In the genomic region with DNA sequence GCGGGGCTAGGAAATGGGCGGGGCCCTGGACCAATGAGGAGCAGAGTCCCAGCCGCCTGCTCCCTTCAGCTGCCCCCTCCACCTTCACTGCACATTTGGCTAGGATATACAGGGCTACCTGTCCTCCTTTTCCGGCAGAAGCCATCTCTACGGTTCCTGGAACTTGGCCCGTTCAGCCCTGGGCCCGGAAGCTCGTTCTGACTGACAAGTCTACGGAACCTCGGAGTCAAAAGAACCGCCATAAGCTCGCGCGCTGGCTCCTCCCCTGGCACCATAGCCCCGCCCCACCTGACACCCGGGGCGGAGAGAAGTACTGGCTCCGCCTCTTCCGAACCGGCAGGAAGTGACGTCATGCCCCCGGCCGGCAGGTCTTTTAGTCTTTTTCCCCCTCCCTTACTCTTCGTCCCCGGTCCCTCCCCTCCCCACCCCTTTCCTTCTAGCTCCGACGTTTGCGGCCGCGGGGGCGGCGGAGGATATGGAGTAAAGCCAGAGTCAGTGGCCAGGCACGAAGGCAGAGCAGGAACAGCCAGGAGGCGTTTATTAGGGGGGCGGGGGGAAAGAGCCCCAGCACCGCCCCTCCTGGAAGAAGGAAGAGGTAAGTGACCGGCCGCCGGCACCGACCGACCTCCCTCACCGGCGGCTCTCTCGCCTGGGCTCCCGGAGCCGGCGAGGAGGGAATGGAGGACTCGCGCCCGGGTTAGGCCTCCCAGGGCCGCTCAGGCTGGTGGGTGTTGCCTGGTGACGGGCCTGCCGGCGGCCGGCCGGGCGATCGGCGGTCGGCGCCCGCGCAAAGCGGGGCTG, we compare ENCODE assay signal across 8 cellular contexts. TPM values are rescaled to one million over a fixed set of nuclear protein-coding genes. Genes with fewer than 3 reads are reported as not detected.
DNase-seq lines count a peak whose midpoint lies in the region; ATAC-seq, FAIRE-seq and TF ChIP-seq lines count a peak whose summit lies in the region.

A gene (minus strand): TSS at position 278 of the 801 bp plus-strand sequence. CDS start 3 bp downstream, at position 275.
A gene with protein sequence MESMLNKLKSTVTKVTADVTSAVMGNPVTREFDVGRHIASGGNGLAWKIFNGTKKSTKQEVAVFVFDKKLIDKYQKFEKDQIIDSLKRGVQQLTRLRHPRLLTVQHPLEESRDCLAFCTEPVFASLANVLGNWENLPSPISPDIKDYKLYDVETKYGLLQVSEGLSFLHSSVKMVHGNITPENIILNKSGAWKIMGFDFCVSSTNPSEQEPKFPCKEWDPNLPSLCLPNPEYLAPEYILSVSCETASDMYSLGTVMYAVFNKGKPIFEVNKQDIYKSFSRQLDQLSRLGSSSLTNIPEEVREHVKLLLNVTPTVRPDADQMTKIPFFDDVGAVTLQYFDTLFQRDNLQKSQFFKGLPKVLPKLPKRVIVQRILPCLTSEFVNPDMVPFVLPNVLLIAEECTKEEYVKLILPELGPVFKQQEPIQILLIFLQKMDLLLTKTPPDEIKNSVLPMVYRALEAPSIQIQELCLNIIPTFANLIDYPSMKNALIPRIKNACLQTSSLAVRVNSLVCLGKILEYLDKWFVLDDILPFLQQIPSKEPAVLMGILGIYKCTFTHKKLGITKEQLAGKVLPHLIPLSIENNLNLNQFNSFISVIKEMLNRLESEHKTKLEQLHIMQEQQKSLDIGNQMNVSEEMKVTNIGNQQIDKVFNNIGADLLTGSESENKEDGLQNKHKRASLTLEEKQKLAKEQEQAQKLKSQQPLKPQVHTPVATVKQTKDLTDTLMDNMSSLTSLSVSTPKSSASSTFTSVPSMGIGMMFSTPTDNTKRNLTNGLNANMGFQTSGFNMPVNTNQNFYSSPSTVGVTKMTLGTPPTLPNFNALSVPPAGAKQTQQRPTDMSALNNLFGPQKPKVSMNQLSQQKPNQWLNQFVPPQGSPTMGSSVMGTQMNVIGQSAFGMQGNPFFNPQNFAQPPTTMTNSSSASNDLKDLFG (plus strand): TSS at position 376 of the 801 bp plus-strand sequence. CDS start 15,794 bp downstream, outside the sequence.

- peak; percentile 91 for ATAC-seq in GM18505 (IDR thresholded peaks at IDR 0.05; ENCODE audit: unreplicated experiment)
- peak; percentile 97 for ATAC-seq in HG02970 (IDR thresholded peaks at IDR 0.05; ENCODE audit: low FRiP score, unreplicated experiment)
- peak; percentile 98 for ATAC-seq in right cardiac atrium

- peak within 1 kb of the TSS; percentile 85 for H3K4me2 ChIP-seq in astrocyte (ENCODE audit: low read length)

- no peaks in the 10 kb centered on the region for H3K9me3 Mint-ChIP-seq in T-helper 2 cell treated with Interferon-gamma antibody and Interleukin-4, amounts not matched to agents 5 μg/mL and 100 μg/mL, for 36 hours
- H3K9me3 Mint-ChIP-seq in astrocyte (ENCODE audit: unreplicated experiment), result no peaks in the 10 kb centered on the region

- FAIRE-seq in astrocyte (lab: Jason Lieb, UNC), result no peak

- intact Hi-C loops in right cardiac atrium (cut with DNase I) (no loop called here), uterus (cut with DNase I; ENCODE audit: low total_unique reads) (no loop called here)

- peaks cover 26% of the 10 kb centered on the region for H3K4me1 Mint-ChIP-seq in T-helper 2 cell treated with Interferon-gamma antibody and Interleukin-4, amounts not matched to agents 5 μg/mL and 100 μg/mL, for 36 hours (ENCODE audit: low read depth)
- H3K4me1 Mint-ChIP-seq in astrocyte (ENCODE audit: low read depth, unreplicated experiment), result peaks cover 5% of the 10 kb centered on the region

- no peak for TF ChIP-seq CTCF in astrocyte (IDR thresholded peaks at IDR 0.05; ENCODE audit: insufficient read depth, low read depth, low read length)
- peak in 1 of 4 experiments; percentile 5 for TF ChIP-seq CTCF in uterus (IDR thresholded peaks at IDR 0.05)

- H3K36me3 Mint-ChIP-seq in T-helper 2 cell treated with Interferon-gamma antibody and Interleukin-4, amounts not matched to agents 5 μg/mL and 100 μg/mL, for 36 hours (ENCODE audit: low read depth), result peaks cover 9% of the 10 kb centered on the region
- no peaks in the 10 kb centered on the region for H3K36me3 Mint-ChIP-seq in astrocyte (ENCODE audit: low read depth, unreplicated experiment)

- peak; percentile 47 for TF ChIP-seq POLR2A in GM18505 (IDR thresholded peaks at IDR 0.05; ENCODE audit: borderline replicate concordance, extremely low read depth, insufficient read depth, insufficient read length)
- TF ChIP-seq POLR2A in uterus (IDR thresholded peaks at IDR 0.05), result peak; percentile 56 to 73

- H3K36me3 ChIP-seq in astrocyte (ENCODE audit: insufficient read depth, low read length) (no peaks in the 10 kb centered on the region), uterus (no peaks in the 10 kb centered on the region)

- H3K4me3 Mint-ChIP-seq in T-helper 2 cell treated with Interferon-gamma antibody and Interleukin-4, amounts not matched to agents 5 μg/mL and 100 μg/mL, for 36 hours, result peak within 1 kb of the TSS; percentile 100
- H3K4me3 Mint-ChIP-seq in astrocyte (ENCODE audit: unreplicated experiment), result peak within 1 kb of the TSS; percentile 97

- peaks cover 46% of the 10 kb centered on the region for H3K79me2 ChIP-seq in astrocyte (ENCODE audit: insufficient read depth, low read length)

- peak within 1 kb of the TSS; percentile 99 for H3K27ac Mint-ChIP-seq in T-helper 2 cell treated with Interferon-gamma antibody and Interleukin-4, amounts not matched to agents 5 μg/mL and 100 μg/mL, for 36 hours
- H3K27ac Mint-ChIP-seq in astrocyte (ENCODE audit: unreplicated experiment), result peak within 1 kb of the TSS; percentile 90

- H3K4me1 ChIP-seq in astrocyte (ENCODE audit: insufficient read depth, low read length), result peaks cover 12% of the 10 kb centered on the region
- H3K4me1 ChIP-seq in right cardiac atrium (ENCODE audit: control insufficient read depth, insufficient read depth, low read length), result no peaks in the 10 kb centered on the region
- no peaks in the 10 kb centered on the region for H3K4me1 ChIP-seq in uterus

- under 1% methylated on average over 64 of the region's 64 CpGs for WGBS in right cardiac atrium

- H3K9ac ChIP-seq in astrocyte (ENCODE audit: low read length), result peak within 1 kb of the TSS; percentile 92

- DNase-seq in NCI-H187 treated with DMSO at 0.1 percent for 48 hours (lab: John Stamatoyannopoulos, UW) (peak; percentile 88), astrocyte (ENCODE audit: low read depth) (peak; percentile 95), right cardiac atrium (peak; percentile 96 to 98 (median 98)), pulmonary artery endothelial cell (ENCODE audit: low read depth, low spot score) (peak; percentile 92), uterus (peak; percentile 95 to 97)
- DNase-seq in T-helper 2 cell treated with Interferon-gamma antibody and Interleukin-4, amounts not matched to agents 5 μg/mL and 100 μg/mL, for 36 hours (ENCODE audit: low spot score), result peak; percentile 90

- H3K27ac ChIP-seq in astrocyte (ENCODE audit: low read depth, low read length) (peak within 1 kb of the TSS; percentile 88), right cardiac atrium (ENCODE audit: low read length) (peak within 1 kb of the TSS; percentile 67), uterus (peak within 1 kb of the TSS; percentile 95)

- H3K9me3 ChIP-seq in astrocyte (ENCODE audit: insufficient read depth, low read depth, low read length) (no peaks in the 10 kb centered on the region), right cardiac atrium (ENCODE audit: control insufficient read depth, low read length) (no peaks in the 10 kb centered on the region), uterus (no peaks in the 10 kb centered on the region)

- H3K27me3 ChIP-seq in astrocyte (ENCODE audit: insufficient read depth, low read length) (no peaks in the 10 kb centered on the region), right cardiac atrium (ENCODE audit: control insufficient read depth, insufficient read depth) (no peaks in the 10 kb centered on the region), uterus (no peaks in the 10 kb centered on the region)

- no peaks in the 10 kb centered on the region for H3K27me3 Mint-ChIP-seq in T-helper 2 cell treated with Interferon-gamma antibody and Interleukin-4, amounts not matched to agents 5 μg/mL and 100 μg/mL, for 36 hours (ENCODE audit: low read depth)
- no peaks in the 10 kb centered on the region for H3K27me3 Mint-ChIP-seq in astrocyte (ENCODE audit: low read depth, unreplicated experiment)

- H2AFZ ChIP-seq in astrocyte (ENCODE audit: low read depth, low read length), result peak within 1 kb of the TSS; percentile 94

- H4K20me1 ChIP-seq in astrocyte (ENCODE audit: insufficient read depth, low read length), result peaks cover 20% of the 10 kb centered on the region

- peak within 1 kb of the TSS; percentile 76 for H3K4me3 ChIP-seq in astrocyte (ENCODE audit: insufficient read depth, low read depth, low read length)
- H3K4me3 ChIP-seq in right cardiac atrium (ENCODE audit: low read length), result peak within 1 kb of the TSS; percentile 86
- peak within 1 kb of the TSS; percentile 59 to 93 for H3K4me3 ChIP-seq in uterus

RNA-seq across cellular contexts. Expression of the first gene that starts in this region (rescaled TPM):
- 1.3 and 1.7 TPM in 2 replicates for total RNA-seq in astrocyte
- under 1 TPM in 3 of 4 donors, not detected in 1; 0.54 to 0.84 (median 0.74) TPM for total RNA-seq in right cardiac atrium
- 0.50 TPM for polyA plus RNA-seq in right cardiac atrium
- total RNA-seq in pulmonary artery endothelial cell, result 0.20 and 0.56 TPM in 2 replicates
- 10 to 100 TPM in 1 of 4 donors, 1 to 10 TPM in 2, not detected in 1; 1.2 to 11.1 (median 1.6) TPM for total RNA-seq in uterus

RNA-seq across cellular contexts. Expression of the second gene that starts in this region (rescaled TPM):
- 56.2 and 68.7 TPM in 2 replicates for total RNA-seq in astrocyte
- total RNA-seq in right cardiac atrium, result 10 to 100 TPM; 28.2 to 31.4 (median 30.2) TPM
- polyA plus RNA-seq in right cardiac atrium, result 8.1 TPM
- total RNA-seq in pulmonary artery endothelial cell, result 31.3 and 41.9 TPM in 2 replicates
- total RNA-seq in uterus, result 100 to 1,000 TPM in 1 of 4 donors, 10 to 100 TPM in 3; 24.6 to 103 (median 42.5) TPM

Comparison
In these comparisons a context has a peak if more than half of its experiments do, and no peak if none do; other contexts are left out.
1. Peak in every context shown above with its lines: DNase-seq, ATAC-seq, H3K4me3 ChIP-seq and H3K27ac ChIP-seq.